Comparison of ENCODE assay signal across 1 cellular context in the genomic region with DNA sequence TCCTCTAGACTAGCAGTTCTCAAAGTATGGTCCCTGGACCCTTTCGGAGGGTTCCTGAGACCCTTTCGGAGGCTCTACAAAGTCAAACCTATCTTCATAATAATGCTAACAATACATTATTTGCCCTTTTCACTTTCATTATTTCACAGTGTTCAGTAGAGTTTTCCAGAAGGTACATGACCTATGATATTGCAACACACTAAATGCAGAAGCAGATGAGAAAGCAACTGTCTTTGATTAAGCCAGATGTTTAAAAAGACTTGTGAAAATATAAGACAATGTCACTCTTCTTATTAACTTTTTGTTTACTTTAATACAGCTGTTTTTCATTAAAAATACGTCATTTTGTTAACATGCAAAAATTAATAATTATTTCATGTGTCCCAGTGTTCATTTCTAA.
TF ChIP-seq lines count a peak whose summit lies in the region.

No MANE protein-coding gene starts in this region.

TF ChIP-seq in K562, 482 proteins besides CTCF, POLR2A, EP300 and RAD21:
- TF ChIP-seq, protein P1, sequence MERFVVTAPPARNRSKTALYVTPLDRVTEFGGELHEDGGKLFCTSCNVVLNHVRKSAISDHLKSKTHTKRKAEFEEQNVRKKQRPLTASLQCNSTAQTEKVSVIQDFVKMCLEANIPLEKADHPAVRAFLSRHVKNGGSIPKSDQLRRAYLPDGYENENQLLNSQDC (CRISPR knock-in tag; IDR thresholded peaks at IDR 0.05) = no peak
- TF ChIP-seq CEBPB (tag; IDR thresholded peaks at IDR 0.05) = peak; percentile 59
- no peak for TF ChIP-seq CEBPG (CRISPR knock-in tag; IDR thresholded peaks at IDR 0.05)
- peak in 1 of 2 experiments; percentile 38; a peak in 1 of 4 replicates for TF ChIP-seq CEBPG (tag; conservative IDR thresholded peaks at IDR 0.05 in 1 of 2, IDR thresholded peaks at IDR 0.05 in 1 of 2)
